ENCODE assay signal across 1 cellular context in the genomic region with DNA sequence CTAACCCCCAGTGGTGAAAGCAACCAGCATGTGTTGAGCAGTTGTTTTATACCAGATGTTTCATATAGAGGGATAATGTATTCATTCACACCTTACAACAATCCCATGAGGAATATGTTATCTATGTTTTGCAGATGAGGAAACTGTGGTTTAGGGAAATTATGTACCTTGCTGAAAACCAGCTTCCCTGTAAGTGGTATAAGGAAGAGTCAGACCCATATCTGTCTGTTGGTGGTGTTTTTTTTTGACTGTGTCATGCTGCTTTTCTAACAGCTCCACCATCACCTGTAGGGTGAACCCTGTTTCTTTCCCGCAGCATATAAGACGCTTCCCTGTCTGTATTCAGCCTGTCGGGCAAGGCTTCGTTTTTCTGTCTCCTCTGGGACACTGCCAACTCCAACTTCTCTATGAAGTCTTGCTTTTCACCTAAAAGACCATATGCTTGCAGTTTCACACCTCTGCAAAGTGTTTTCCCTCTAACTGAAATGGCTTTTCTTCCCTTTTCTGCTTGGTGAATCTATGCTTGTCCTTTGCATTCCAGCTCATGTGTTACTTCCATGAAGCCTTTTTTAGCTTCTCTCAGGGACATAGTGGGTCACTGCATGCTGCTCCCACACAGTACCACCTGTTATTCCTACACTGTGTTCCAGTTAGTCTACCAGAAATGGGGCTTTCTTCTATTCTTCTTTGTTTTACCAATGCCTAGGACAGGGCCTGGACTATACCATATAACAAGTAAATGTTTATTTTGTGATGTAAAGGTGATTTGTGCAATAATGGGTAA.
TF ChIP-seq lines count a peak whose summit lies in the region.

No MANE protein-coding gene starts in this region.

TF ChIP-seq in GM23338, 12 proteins besides CTCF, POLR2A, EP300 and RAD21 (continued from another document):
- TF ChIP-seq, protein P1, sequence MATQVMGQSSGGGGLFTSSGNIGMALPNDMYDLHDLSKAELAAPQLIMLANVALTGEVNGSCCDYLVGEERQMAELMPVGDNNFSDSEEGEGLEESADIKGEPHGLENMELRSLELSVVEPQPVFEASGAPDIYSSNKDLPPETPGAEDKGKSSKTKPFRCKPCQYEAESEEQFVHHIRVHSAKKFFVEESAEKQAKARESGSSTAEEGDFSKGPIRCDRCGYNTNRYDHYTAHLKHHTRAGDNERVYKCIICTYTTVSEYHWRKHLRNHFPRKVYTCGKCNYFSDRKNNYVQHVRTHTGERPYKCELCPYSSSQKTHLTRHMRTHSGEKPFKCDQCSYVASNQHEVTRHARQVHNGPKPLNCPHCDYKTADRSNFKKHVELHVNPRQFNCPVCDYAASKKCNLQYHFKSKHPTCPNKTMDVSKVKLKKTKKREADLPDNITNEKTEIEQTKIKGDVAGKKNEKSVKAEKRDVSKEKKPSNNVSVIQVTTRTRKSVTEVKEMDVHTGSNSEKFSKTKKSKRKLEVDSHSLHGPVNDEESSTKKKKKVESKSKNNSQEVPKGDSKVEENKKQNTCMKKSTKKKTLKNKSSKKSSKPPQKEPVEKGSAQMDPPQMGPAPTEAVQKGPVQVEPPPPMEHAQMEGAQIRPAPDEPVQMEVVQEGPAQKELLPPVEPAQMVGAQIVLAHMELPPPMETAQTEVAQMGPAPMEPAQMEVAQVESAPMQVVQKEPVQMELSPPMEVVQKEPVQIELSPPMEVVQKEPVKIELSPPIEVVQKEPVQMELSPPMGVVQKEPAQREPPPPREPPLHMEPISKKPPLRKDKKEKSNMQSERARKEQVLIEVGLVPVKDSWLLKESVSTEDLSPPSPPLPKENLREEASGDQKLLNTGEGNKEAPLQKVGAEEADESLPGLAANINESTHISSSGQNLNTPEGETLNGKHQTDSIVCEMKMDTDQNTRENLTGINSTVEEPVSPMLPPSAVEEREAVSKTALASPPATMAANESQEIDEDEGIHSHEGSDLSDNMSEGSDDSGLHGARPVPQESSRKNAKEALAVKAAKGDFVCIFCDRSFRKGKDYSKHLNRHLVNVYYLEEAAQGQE (IDR thresholded peaks at IDR 0.05; ENCODE audit: unreplicated experiment) = no peak
- no peak for TF ChIP-seq ZNF331 (CRISPR knock-in tag; IDR thresholded peaks at IDR 0.05; ENCODE audit: low read depth)
- no peak for TF ChIP-seq CREB1 (CRISPR knock-in tag; IDR thresholded peaks at IDR 0.05; ENCODE audit: low read depth)
- TF ChIP-seq ZNF114 (CRISPR knock-in tag; IDR thresholded peaks at IDR 0.05) = no peak
- TF ChIP-seq EZH2 (IDR thresholded peaks at IDR 0.05; ENCODE audit: low read depth, unreplicated experiment) = no peak
- TF ChIP-seq STAT1 (IDR thresholded peaks at IDR 0.05; ENCODE audit: unreplicated experiment) = no peak
- TF ChIP-seq EZH2phosphoT487 (IDR thresholded peaks at IDR 0.05; ENCODE audit: unreplicated experiment) = no peak
